In the genomic region with DNA sequence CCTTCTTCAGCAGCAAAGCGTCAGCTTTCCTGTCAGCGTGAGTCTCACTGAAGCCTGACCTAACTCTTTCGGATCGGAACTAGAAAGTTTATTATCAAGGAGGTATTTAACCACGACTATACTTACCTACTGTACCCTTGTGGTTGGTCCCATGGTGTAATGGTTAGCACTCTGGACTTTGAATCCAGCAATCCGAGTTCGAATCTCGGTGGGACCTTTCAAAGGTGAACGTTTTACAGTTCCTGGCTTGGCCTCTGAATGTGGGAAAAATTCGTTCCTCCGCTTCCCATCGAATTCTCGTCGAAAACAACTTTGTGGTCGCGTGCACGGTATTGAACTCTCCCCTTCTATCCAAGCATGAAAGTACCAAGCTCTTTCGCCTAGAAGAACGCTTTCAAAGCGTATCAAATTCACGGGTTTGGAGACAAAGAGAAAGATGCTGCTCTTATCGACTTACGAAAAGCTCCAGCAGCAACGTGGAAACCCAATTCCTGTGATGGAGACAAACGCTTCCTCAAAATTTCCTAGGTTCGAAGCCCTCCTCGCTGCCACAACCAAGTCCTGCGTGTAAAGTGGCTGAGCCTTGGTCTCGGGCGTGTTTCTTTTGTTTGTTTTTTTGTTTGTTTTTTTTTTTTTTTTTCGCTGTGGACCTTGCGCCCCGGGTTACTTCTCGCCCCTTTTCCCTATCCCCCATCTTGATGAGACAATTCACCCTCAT, we compare ENCODE assay signal across 8 cellular contexts.
DNase-seq lines count a peak whose midpoint lies in the region; ATAC-seq, FAIRE-seq and TF ChIP-seq lines count a peak whose summit lies in the region.

No MANE protein-coding gene starts in this region.

- CTCF ChIA-PET in A673 (lab: Charles Lee), result no interaction called here

- TF ChIP-seq EP300 in stomach (IDR thresholded peaks at IDR 0.05), result no peak

- no peaks in the 10 kb centered on the region for H3K9me3 ChIP-seq in A673 (ENCODE audit: low read depth, low read length, poor library complexity, severe bottlenecking)
- no peaks in the 10 kb centered on the region for H3K9me3 ChIP-seq in SJCRH30 (replicated peaks)
- peaks cover 0 to 4% (median 0%) of the 10 kb centered on the region in 4 donors for H3K9me3 ChIP-seq in stomach

- intact Hi-C loops in A673 (cut with micrococcal nuclease; ENCODE audit: unreplicated experiment) (loop anchor here (5.0 to 10.0 kb wide), 5 partner anchors 47 to 455 kb away; partner anchors contain the start of gene ZSCAN12), stomach (cut with DNase I; ENCODE audit: low total_unique reads) (no loop called here)

- no peak for ATAC-seq in GM19023 (IDR thresholded peaks at IDR 0.05; ENCODE audit: unreplicated experiment)

- POLR2A ChIA-PET in A673 (lab: Charles Lee; ENCODE audit: low non-redundant PET), result interaction anchor here (0.5 kb wide), 1 partner anchor 705 kb away, joined by 7 read pairs; no protein-coding TSS in a partner anchor

- peak; percentile 98 for DNase-seq in A673 (ENCODE audit: low spot score)
- DNase-seq in GM12865 (ENCODE audit: low read depth), result peak; percentile 92
- DNase-seq in HTR-8/SVneo (ENCODE audit: insufficient read length, low spot score), result peak; percentile 38
- DNase-seq in SJCRH30, result peak; percentile 72 to 83
- peak; percentile 94 for DNase-seq in choroid plexus epithelial cell (ENCODE audit: low read depth)
- DNase-seq in myocyte (ENCODE audit: low read depth), result peak; percentile 68
- no peak for DNase-seq in stomach

- WGBS in stomach, 5 donors, result 4 to 5% (median 4%) methylated on average over 34 of the region's 34 CpGs

- H3K4me3 ChIP-seq in A673 (ENCODE audit: low read depth, low read length, poor library complexity, severe bottlenecking) (peak overlapping the region; percentile 45), GM12865 (ENCODE audit: low read depth, low read length) (peak overlapping the region; percentile 10), SJCRH30 (peak overlapping the region; percentile 56), choroid plexus epithelial cell (ENCODE audit: low read depth, low read length) (peak overlapping the region; percentile 1), stomach (no peak overlapping the region)

- H3K27ac ChIP-seq in A673 (ENCODE audit: low read depth, low read length, poor library complexity, severe bottlenecking), result peak overlapping the region; percentile 37
- H3K27ac ChIP-seq in SJCRH30, result no peak overlapping the region
- no peak overlapping the region for H3K27ac ChIP-seq in stomach

- peaks cover 21% of the 10 kb centered on the region for H3K4me1 ChIP-seq in A673 (ENCODE audit: insufficient read depth, low read length, poor library complexity, severe bottlenecking)
- no peaks in the 10 kb centered on the region for H3K4me1 ChIP-seq in SJCRH30
- H3K4me1 ChIP-seq in stomach, result peaks cover 10 to 19% (median 18%) of the 10 kb centered on the region in 4 donors

- H3K27me3 ChIP-seq in A673 (replicated peaks; ENCODE audit: insufficient read depth, low read depth, low read length, poor library complexity) (no peaks in the 10 kb centered on the region), SJCRH30 (no peaks in the 10 kb centered on the region), stomach (peaks cover 4 to 86% (median 46%) of the 10 kb centered on the region in 3 donors)

- no peak for TF ChIP-seq POLR2A in stomach (IDR thresholded peaks at IDR 0.05)

- H3K36me3 ChIP-seq in A673 (ENCODE audit: insufficient read depth, low read length, poor library complexity, severe bottlenecking) (no peaks in the 10 kb centered on the region), SJCRH30 (no peaks in the 10 kb centered on the region), stomach (no peaks in the 10 kb centered on the region)

- BruUV-seq in A673 (replicated peaks; lab: Mats Ljungman, UMichigan), result TSS peak; percentile 100

- no peak for TF ChIP-seq CTCF in A673 (conservative IDR thresholded peaks at IDR 0.05; ENCODE audit: low read depth, low read length)
- no peak for TF ChIP-seq CTCF in GM12865 (IDR thresholded peaks at IDR 0.05; ENCODE audit: insufficient read depth, low read depth, low read length, missing control alignments)
- no peak for TF ChIP-seq CTCF in choroid plexus epithelial cell (conservative IDR thresholded peaks at IDR 0.05; ENCODE audit: low read depth, low read length)
- no peak for TF ChIP-seq CTCF in stomach (IDR thresholded peaks at IDR 0.05)

- peak; percentile 85 for FAIRE-seq in HTR-8/SVneo (lab: Jason Lieb, UNC)

Comparison
In these comparisons a context has a peak if more than half of its experiments do, and no peak if none do; other contexts are left out.
1. H3K4me3 ChIP-seq: peak in A673 (single experiment), GM12865 (single experiment), SJCRH30 (single experiment) and choroid plexus epithelial cell (single experiment); none in stomach (0 of 4).